Comparison of ENCODE assay signal across 8 cellular contexts in genomic region chr20:9978395-9979004, GRCh38.
DNase-seq lines count a peak whose midpoint lies in the region; ATAC-seq, FAIRE-seq and TF ChIP-seq lines count a peak whose summit lies in the region.

No MANE protein-coding gene starts in this region.

- no peaks in the 10 kb centered on the region for H3F3A ChIP-seq in MM.1S (ENCODE audit: insufficient read depth, low read length)

- no peaks in the 10 kb centered on the region for H3K4me1 ChIP-seq in MM.1S (ENCODE audit: low read length)

- no peak overlapping the region for H3K4me3 ChIP-seq in AG10803 (ENCODE audit: low read length)
- no peak overlapping the region for H3K4me3 ChIP-seq in GM12875 (ENCODE audit: low read depth, low read length)
- H3K4me3 ChIP-seq in MM.1S (ENCODE audit: low read length): no peak overlapping the region

- H3K4me2 ChIP-seq in MM.1S (ENCODE audit: low read depth, low read length): no peak overlapping the region

- H3K9ac ChIP-seq in MM.1S (ENCODE audit: low read length): no peak overlapping the region

- no peaks in the 10 kb centered on the region for H3K9me2 ChIP-seq in MM.1S (replicated peaks; ENCODE audit: insufficient read depth, low read length)

- no peak overlapping the region for H2AFZ ChIP-seq in MM.1S (ENCODE audit: low read length)

- H3K36me3 ChIP-seq in MM.1S (replicated peaks; ENCODE audit: insufficient read depth, low read length): no peaks in the 10 kb centered on the region

- H4K20me1 ChIP-seq in MM.1S (ENCODE audit: insufficient read depth, low read length): no peaks in the 10 kb centered on the region

- TF ChIP-seq CTCF in AG10803 (conservative IDR thresholded peaks at IDR 0.05; ENCODE audit: low read length) (peak; percentile 89), GM12875 (IDR thresholded peaks at IDR 0.05; ENCODE audit: borderline replicate concordance, insufficient read depth, low read depth, low read length) (peak; percentile 47; the same call in 1 of the 2 replicates), MM.1S (IDR thresholded peaks at IDR 0.05; ENCODE audit: low read length) (peak; percentile 84)

- no peaks in the 10 kb centered on the region for H3K79me2 ChIP-seq in MM.1S (ENCODE audit: low read length)

- no peaks in the 10 kb centered on the region for H3K27me3 ChIP-seq in MM.1S (replicated peaks; ENCODE audit: insufficient read depth, low read length)

- DNase-seq in AG10803 (ENCODE audit: low read depth) (peak; percentile 91), MM.1S (peak; percentile 81), RCC 7860 (ENCODE audit: low spot score) (peak; percentile 68), brain pericyte (ENCODE audit: low read depth, low spot score) (peak; percentile 67), iPS-NIHi11 (ENCODE audit: low spot score) (peak; percentile 47)
- DNase-seq in stimulated activated CD4-positive, alpha-beta T cell treated with anti-CD3 and anti-CD28 coated beads, Interleukin-2, amount 100 ng/mL, for 4 hours (ENCODE audit: low read depth): peak; percentile 21

- peak; percentile 98 for ATAC-seq in HG02610 (IDR thresholded peaks at IDR 0.05; ENCODE audit: unreplicated experiment)

- peak; percentile 77 for FAIRE-seq in RCC 7860 (lab: Jason Lieb, UNC)

- H3K27ac ChIP-seq in MM.1S (ENCODE audit: low read length): no peak overlapping the region

- no peaks in the 10 kb centered on the region for H3K9me3 ChIP-seq in MM.1S (replicated peaks; ENCODE audit: insufficient read depth, low read length)

Comparison
In these comparisons a context has a peak if more than half of its experiments do, and no peak if none do; other contexts are left out.
1. DNase-seq: peak in every context shown above with its lines; median percentile 91 in AG10803; 81 in MM.1S; 68 in RCC 7860; 67 in brain pericyte; 47 in iPS-NIHi11; 21 in stimulated activated CD4-positive, alpha-beta T cell treated with anti-CD3 and anti-CD28 coated beads, Interleukin-2, amount 100 ng/mL, for 4 hours.